Comparison of ENCODE assay signal across 8 cellular contexts in genomic region chr16:75420987-75421819, GRCh38. TPM values are rescaled to one million over a fixed set of nuclear protein-coding genes. Genes with fewer than 3 reads are reported as not detected.
DNase-seq lines count a peak whose midpoint lies in the region; ATAC-seq and TF ChIP-seq lines count a peak whose summit lies in the region.

No MANE protein-coding gene starts in this region.

- H3K36me3 ChIP-seq in mesenchymal stem cell (ENCODE audit: control insufficient read depth in 1 of 2, insufficient read depth in 2 of 2, low read depth in 1 of 2, low read length in 2 of 2) (no peaks in the 10 kb centered on the region), tibial artery (no peaks in the 10 kb centered on the region)

- no peak overlapping the region for H2AFZ ChIP-seq in mesenchymal stem cell (ENCODE audit: low read depth, low read length)

- no peak overlapping the region for H2BK12ac ChIP-seq in mesenchymal stem cell (ENCODE audit: low read length in 2 of 2)

- intact Hi-C loops in tibial artery (cut with DNase I; ENCODE audit: low total_unique reads), result no loop called here

- no peak for TF ChIP-seq CTCF in tibial artery (IDR thresholded peaks at IDR 0.05)

- H4K8ac ChIP-seq in mesenchymal stem cell (ENCODE audit: low read length), result no peak overlapping the region

- H3K4me2 ChIP-seq in mesenchymal stem cell (ENCODE audit: low read length, poor library complexity, severe bottlenecking), result peak overlapping the region; percentile 21

- no peak overlapping the region for H3K14ac ChIP-seq in mesenchymal stem cell (ENCODE audit: low read length in 2 of 2)

- H3K4ac ChIP-seq in mesenchymal stem cell (ENCODE audit: low read depth in 1 of 2, low read length in 2 of 2), result no peak overlapping the region

- no peak overlapping the region for H4K91ac ChIP-seq in mesenchymal stem cell (ENCODE audit: low read length)

- H3K18ac ChIP-seq in mesenchymal stem cell (ENCODE audit: low read depth in 1 of 2, low read length in 2 of 2), result no peak overlapping the region

- H3K9ac ChIP-seq in mesenchymal stem cell (ENCODE audit: low read length), result peak overlapping the region; percentile 59

- H3K27ac ChIP-seq in mesenchymal stem cell (ENCODE audit: low read length, poor library complexity, severe bottlenecking), result peak overlapping the region; percentile 48
- H3K27ac ChIP-seq in tibial artery, result peak overlapping the region in 1 of 2 donors; percentile 9

- H3K9me3 ChIP-seq in mesenchymal stem cell (ENCODE audit: control insufficient read depth, low read length), result no peaks in the 10 kb centered on the region
- no peaks in the 10 kb centered on the region for H3K9me3 ChIP-seq in tibial artery

- ATAC-seq in GM18861 (IDR thresholded peaks at IDR 0.05; ENCODE audit: unreplicated experiment) (peak; percentile 78), HG02885 (IDR thresholded peaks at IDR 0.05; ENCODE audit: poor library complexity, unreplicated experiment) (peak; percentile 85), GM21528 (IDR thresholded peaks at IDR 0.05; ENCODE audit: low FRiP score, unreplicated experiment) (no peak)

- peaks cover 1% of the 10 kb centered on the region for H3K79me1 ChIP-seq in mesenchymal stem cell (replicated peaks; ENCODE audit: low read length, poor library complexity, severe bottlenecking)

- H3K4me3 ChIP-seq in mesenchymal stem cell (ENCODE audit: insufficient read depth in 1 of 2, low read depth in 1 of 2, low read length in 2 of 2) (peak overlapping the region in 1 of 2 experiments; percentile 25), tibial artery (no peak overlapping the region)

- H3K4me1 ChIP-seq in mesenchymal stem cell (ENCODE audit: control insufficient read depth, insufficient read depth, low read depth, low read length) (peaks cover 7% of the 10 kb centered on the region), tibial artery (peaks cover 0 to 40% (median 11%) of the 10 kb centered on the region in 4 donors)

- WGBS in mesenchymal stem cell, result 43% methylated on average over 8 of the region's 8 CpGs

- no peak overlapping the region for H2BK5ac ChIP-seq in mesenchymal stem cell (ENCODE audit: low read depth, low read length, poor library complexity, severe bottlenecking)

- peak overlapping the region; percentile 85 for H2AK5ac ChIP-seq in mesenchymal stem cell (ENCODE audit: low read length, severe bottlenecking)

- peak; percentile 24 for DNase-seq in RPMI7951 (ENCODE audit: low read depth)
- DNase-seq in ecto neural progenitor cell (ENCODE audit: low spot score), result peak; percentile 83
- DNase-seq in mesenchymal stem cell, result peak; percentile 69
- peak; percentile 62 to 70 for DNase-seq in tibial artery
- DNase-seq in NCI-H2196 (lab: John Stamatoyannopoulos, UW; ENCODE audit: unreplicated experiment), result no peak

- H3K27me3 ChIP-seq in mesenchymal stem cell (ENCODE audit: control insufficient read depth in 1 of 2, insufficient read depth in 1 of 2, low read length in 2 of 2), result no peaks in the 10 kb centered on the region
- H3K27me3 ChIP-seq in tibial artery, result no peaks in the 10 kb centered on the region

- no peak overlapping the region for H3K23ac ChIP-seq in mesenchymal stem cell (ENCODE audit: low read length in 2 of 2)

- H2BK120ac ChIP-seq in mesenchymal stem cell (ENCODE audit: low read depth, low read length), result no peak overlapping the region

- no peak overlapping the region for H2BK15ac ChIP-seq in mesenchymal stem cell (ENCODE audit: low read depth, poor library complexity, severe bottlenecking)

RNA-seq across cellular contexts. Expression of gene CFDP1, which starts 12.1 kb away (rescaled TPM):
- total RNA-seq in RPMI7951 (2014; rRNA removed; shearing (Covaris generic)), result 82.6 and 86.9 TPM in 2 replicates
- polyA plus RNA-seq in mesenchymal stem cell (2013, experiment 1 of 2), result 112 TPM
- polyA plus RNA-seq in mesenchymal stem cell (2013, experiment 2 of 2), result 112 TPM

RNA-seq across cellular contexts. Expression of gene TMEM170A, which starts 43.3 kb away (rescaled TPM):
- 14.2 and 19.6 TPM in 2 replicates for total RNA-seq in RPMI7951 (2014; rRNA removed; shearing (Covaris generic))
- polyA plus RNA-seq in mesenchymal stem cell (2013, experiment 1 of 2), result 7.8 TPM
- 8.9 TPM for polyA plus RNA-seq in mesenchymal stem cell (2013, experiment 2 of 2)
